Comparison of ENCODE assay signal across 8 cellular contexts in genomic region chr1:98468111-98468717, GRCh38.
DNase-seq lines count a peak whose midpoint lies in the region; ATAC-seq lines count a peak whose summit lies in the region.

No MANE protein-coding gene starts in this region.

- DNase-seq in AG20443 (ENCODE audit: low spot score) (peak; percentile 43), NCI-H748 treated with DMSO at 0.1 percent for 48 hours (lab: John Stamatoyannopoulos, UW) (peak; percentile 37), dermis blood vessel endothelial cell (peak; percentile 87), myocyte (ENCODE audit: low read depth) (peak; percentile 68)

- peak; percentile 62 for ATAC-seq in GM19351 (IDR thresholded peaks at IDR 0.05; ENCODE audit: unreplicated experiment)
- no peak for ATAC-seq in HG03354 (IDR thresholded peaks at IDR 0.05; ENCODE audit: poor library complexity, severe bottlenecking, unreplicated experiment)
- ATAC-seq in HG02852 (IDR thresholded peaks at IDR 0.05; ENCODE audit: unreplicated experiment), result no peak
- ATAC-seq in GM21529 (IDR thresholded peaks at IDR 0.05; ENCODE audit: unreplicated experiment), result no peak

Comparison
In these comparisons a context has a peak if more than half of its experiments do, and no peak if none do; other contexts are left out.
1. DNase-seq: peak in every context shown above with its lines; median percentile 87 in dermis blood vessel endothelial cell; 68 in myocyte; 43 in AG20443; 37 in NCI-H748 treated with DMSO at 0.1 percent for 48 hours.